ENCODE assay signal across 11 cellular contexts in genomic region chr20:32566379-32567374, GRCh38.
"Had no signal": no experiment of that assay in that cellular context is flagged by ENCODE, and none has a peak within 500 bp of the region (broad histone marks: within the 10 kb centered on the region; RNA-seq: fewer than 3 reads in every experiment).

No MANE protein-coding gene starts in this region.

- H3K27ac Mint-ChIP-seq: activated CD4-positive, alpha-beta memory T cell treated with anti-CD3 and anti-CD28 coated beads for 36 hours had no signal

- H3K27me3 Mint-ChIP-seq: activated CD4-positive, alpha-beta memory T cell treated with anti-CD3 and anti-CD28 coated beads for 36 hours had no signal

- H3K9me3 Mint-ChIP-seq: activated CD4-positive, alpha-beta memory T cell treated with anti-CD3 and anti-CD28 coated beads for 36 hours had no signal

- FAIRE-seq: TTC549 had no signal

- H3K4me1 ChIP-seq: gastrocnemius medialis had no signal

- ATAC-seq: gastrocnemius medialis, left ventricle myocardium superior had no signal

- H3K36me3 Mint-ChIP-seq: activated CD4-positive, alpha-beta memory T cell treated with anti-CD3 and anti-CD28 coated beads for 36 hours had no signal

- H3K27ac ChIP-seq: epithelial cell of prostate, gastrocnemius medialis, parathyroid adenoma had no signal

- H3K9ac ChIP-seq: parathyroid adenoma had no signal

- DNase-seq: activated CD4-positive, alpha-beta memory T cell treated with anti-CD3 and anti-CD28 coated beads for 36 hours; activated T-cell treated with anti-CD3 and anti-CD28 coated beads, Interleukin-2, amount 50 U/mL, for 48 hours; gastrocnemius medialis; left ventricle myocardium superior; retina; stimulated activated CD4-positive, alpha-beta T cell treated with anti-CD3 and anti-CD28 coated beads, Interleukin-15, amount 100 ng/mL, for 24 hours; stimulated activated CD4-positive, alpha-beta T cell treated with anti-CD3 and anti-CD28 coated beads, Interleukin-4, amount 100 ng/mL, for 24 hours; T-helper 2 cell had no signal

- H3K27me3 ChIP-seq: gastrocnemius medialis had no signal

- H3K9me3 ChIP-seq: gastrocnemius medialis had no signal

- H3K4me3 ChIP-seq: gastrocnemius medialis had no signal

- H2AFZ ChIP-seq: parathyroid adenoma had no signal

- H3K36me3 ChIP-seq: gastrocnemius medialis had no signal

- H3K4me3 Mint-ChIP-seq: activated CD4-positive, alpha-beta memory T cell treated with anti-CD3 and anti-CD28 coated beads for 36 hours had no signal
